ENCODE assay signal across 36 cellular contexts in the genomic region with DNA sequence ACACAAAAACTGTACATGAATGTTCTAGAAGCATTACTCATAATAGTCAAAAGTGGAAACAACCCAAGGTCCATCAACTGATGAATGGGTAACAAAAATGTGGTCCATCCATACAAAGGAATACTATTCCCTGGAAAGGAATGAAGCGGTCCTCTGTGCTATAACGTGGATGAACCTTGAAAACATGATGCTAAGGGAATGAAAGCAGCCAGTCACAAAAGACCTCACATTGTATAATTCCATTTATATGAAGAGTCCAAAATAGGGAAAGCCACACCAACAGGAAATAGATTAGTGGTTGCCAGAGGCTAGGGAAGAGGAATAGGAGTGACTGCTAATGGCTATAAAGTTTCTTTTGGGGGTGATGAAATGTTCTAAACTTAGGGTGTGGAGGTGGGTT. TPM values are rescaled to one million over a fixed set of nuclear protein-coding genes. Genes with fewer than 3 reads are reported as not detected.
"Had no signal": no experiment of that assay in that cellular context is flagged by ENCODE, and none has a peak within 500 bp of the region (broad histone marks: within the 10 kb centered on the region; RNA-seq: fewer than 3 reads in every experiment).

No MANE protein-coding gene starts in this region.

- H3K9me3 ChIP-seq: heart right ventricle, left ventricle myocardium inferior, pancreas, right atrium auricular region, right lobe of liver, suprapubic skin, thoracic aorta, tibial artery, upper lobe of right lung had no signal

- H3K4me1 ChIP-seq: pancreas, right lobe of liver, suprapubic skin, tibial artery, upper lobe of right lung had no signal

- H3K36me3 ChIP-seq: heart right ventricle, left ventricle myocardium inferior, pancreas, right atrium auricular region, right lobe of liver, suprapubic skin, thoracic aorta, tibial artery, upper lobe of right lung had no signal

- H3K27me3 ChIP-seq: pancreas, right atrium auricular region, right lobe of liver, upper lobe of right lung had no signal

- H3K27ac ChIP-seq: heart right ventricle, hepatocyte, left ventricle myocardium inferior, pancreas, right lobe of liver, suprapubic skin, thoracic aorta, tibial artery, upper lobe of right lung had no signal

- H3K4me2 ChIP-seq: hepatocyte, smooth muscle cell had no signal

- H2AFZ ChIP-seq: hepatocyte had no signal

- DNase-seq: heart right ventricle; islet precursor cell; left ventricle myocardium inferior; nucleus accumbens; right lobe of liver; stimulated activated CD4-positive, alpha-beta T cell treated with anti-CD3 and anti-CD28 coated beads, Interleukin-12 subunit alpha, Interleukin-12 subunit beta, amount 100 ng/mL, for 4 hours; stimulated activated CD4-positive, alpha-beta T cell treated with anti-CD3 and anti-CD28 coated beads, Interleukin-15, amount 100 ng/mL, for 24 hours; stimulated activated CD4-positive, alpha-beta T cell treated with anti-CD3 and anti-CD28 coated beads, Interleukin-2, amount 100 ng/mL, for 24 hours; stimulated activated CD4-positive, alpha-beta T cell treated with anti-CD3 and anti-CD28 coated beads, Interleukin-4, amount 100 ng/mL, for 24 hours; stimulated activated naive CD4-positive, alpha-beta T cell; tibial artery; trophoblast cell; upper lobe of right lung had no signal

- H3K4me1 Mint-ChIP-seq: memory B cell; naive thymus-derived CD8-positive, alpha-beta T cell; stimulated activated effector memory CD8-positive, alpha-beta T cell treated with anti-CD3 and anti-CD28 coated beads, Interleukin-12 subunit alpha, Interleukin-12 subunit beta, amount 100 ng/mL, for 72 hours had no signal

- FAIRE-seq: pancreas, urothelium cell line had no signal

- H3K9me3 Mint-ChIP-seq: memory B cell; stimulated activated effector memory CD8-positive, alpha-beta T cell treated with anti-CD3 and anti-CD28 coated beads, Interleukin-12 subunit alpha, Interleukin-12 subunit beta, amount 100 ng/mL, for 72 hours; stimulated activated naive CD8-positive, alpha-beta T cell treated with anti-CD3 and anti-CD28 coated beads, Interleukin-15, Interleukin-2, amounts not matched to agents 100 ng/mL and 50 ng/mL, for 24 hours had no signal

- H3K36me3 Mint-ChIP-seq: stimulated activated effector memory CD8-positive, alpha-beta T cell treated with anti-CD3 and anti-CD28 coated beads, Interleukin-12 subunit alpha, Interleukin-12 subunit beta, amount 100 ng/mL, for 72 hours had no signal

- H3K4me3 Mint-ChIP-seq: memory B cell; naive thymus-derived CD8-positive, alpha-beta T cell; nephron; neural crest cell; stimulated activated effector memory CD8-positive, alpha-beta T cell treated with anti-CD3 and anti-CD28 coated beads, Interleukin-12 subunit alpha, Interleukin-12 subunit beta, amount 100 ng/mL, for 72 hours; stimulated activated naive CD8-positive, alpha-beta T cell treated with anti-CD3 and anti-CD28 coated beads, Interleukin-15, Interleukin-2, amounts not matched to agents 100 ng/mL and 50 ng/mL, for 24 hours had no signal

- H3K27ac Mint-ChIP-seq: memory B cell; nephron; stimulated activated effector memory CD8-positive, alpha-beta T cell treated with anti-CD3 and anti-CD28 coated beads, Interleukin-12 subunit alpha, Interleukin-12 subunit beta, amount 100 ng/mL, for 72 hours; stimulated activated naive CD8-positive, alpha-beta T cell treated with anti-CD3 and anti-CD28 coated beads, Interleukin-15, Interleukin-2, amounts not matched to agents 100 ng/mL and 50 ng/mL, for 24 hours had no signal

- H3K79me2 ChIP-seq: hepatocyte had no signal

- H3K4me3 ChIP-seq: heart right ventricle, hepatocyte, left ventricle myocardium inferior, lung, pancreas, right atrium auricular region, right lobe of liver, smooth muscle cell, suprapubic skin, thoracic aorta, tibial artery, upper lobe of right lung had no signal

- ATAC-seq: naive thymus-derived CD8-positive, alpha-beta T cell; pancreas; stimulated activated effector memory CD8-positive, alpha-beta T cell treated with anti-CD3 and anti-CD28 coated beads, Interleukin-12 subunit alpha, Interleukin-12 subunit beta, amount 100 ng/mL, for 72 hours; upper lobe of right lung had no signal

RNA-seq across cellular contexts. Expression of gene BARHL1, which starts 22.7 kb away (rescaled TPM):
- total RNA-seq: heart right ventricle; hepatocyte; kidney epithelial cell; left ventricle myocardium inferior; lower leg skin; lung; mucosa of gallbladder; naive thymus-derived CD8-positive, alpha-beta T cell; neural crest cell; osteoblast; pancreas; posterior vena cava; pulmonary artery endothelial cell; renal cortical epithelial cell; right atrium auricular region; right lobe of liver; skeletal muscle tissue; smooth muscle cell; subcutaneous adipose tissue; suprapubic skin; thoracic aorta; upper lobe of right lung had no signal
- polyA plus RNA-seq: heart right ventricle; hepatocyte; lung; naive thymus-derived CD8-positive, alpha-beta T cell had no signal
